Comparison of ENCODE assay signal across 1 cellular context in the genomic region with DNA sequence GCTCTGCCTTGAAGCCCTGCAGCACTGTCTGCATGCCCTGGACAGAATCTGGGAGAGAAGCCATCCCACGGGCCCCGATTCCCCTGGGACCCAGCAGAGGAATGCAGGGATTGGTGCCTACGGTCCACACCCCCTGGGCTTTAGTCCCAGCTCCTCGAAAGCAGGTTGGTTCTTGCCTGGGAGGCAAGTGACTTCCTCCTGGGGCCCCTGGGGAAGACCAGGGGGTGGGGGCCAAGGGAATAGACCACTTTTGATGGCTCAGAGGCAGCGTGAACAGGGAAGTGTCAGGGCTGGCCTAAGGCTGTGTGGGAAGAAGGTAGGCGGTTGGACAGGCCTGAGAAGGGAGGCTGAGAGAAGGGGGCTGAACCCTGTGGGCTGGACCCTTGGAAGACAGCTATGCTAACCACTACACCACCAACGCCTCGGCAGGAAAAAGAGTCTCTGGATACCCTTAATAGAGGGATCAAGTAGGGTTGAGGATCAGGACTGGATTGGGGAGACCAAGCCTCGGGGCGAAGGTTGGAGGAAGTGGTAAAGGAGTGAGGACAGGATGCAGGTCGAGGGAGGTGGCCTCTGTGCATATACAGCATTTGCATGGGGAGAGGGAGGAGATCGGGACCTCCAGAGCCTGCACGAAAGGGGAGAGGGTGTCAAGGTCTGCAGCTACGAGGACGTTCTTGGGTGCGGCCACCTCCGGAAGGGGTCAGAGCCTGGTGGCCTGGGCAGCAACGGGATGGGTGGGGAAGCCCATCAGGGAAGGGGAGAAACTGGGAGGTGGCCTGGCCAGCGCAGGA.
TF ChIP-seq lines count a peak whose summit lies in the region.

No MANE protein-coding gene starts in this region.

TF ChIP-seq in A549, 52 proteins besides CTCF, POLR2A, EP300 and RAD21 (continued from another document):
- no peak for TF ChIP-seq RCOR1 (IDR thresholded peaks at IDR 0.05; ENCODE audit: low read depth, low read length)
- no peak for TF ChIP-seq FOSB (CRISPR knock-in tag; IDR thresholded peaks at IDR 0.05)
- TF ChIP-seq, protein P1, sequence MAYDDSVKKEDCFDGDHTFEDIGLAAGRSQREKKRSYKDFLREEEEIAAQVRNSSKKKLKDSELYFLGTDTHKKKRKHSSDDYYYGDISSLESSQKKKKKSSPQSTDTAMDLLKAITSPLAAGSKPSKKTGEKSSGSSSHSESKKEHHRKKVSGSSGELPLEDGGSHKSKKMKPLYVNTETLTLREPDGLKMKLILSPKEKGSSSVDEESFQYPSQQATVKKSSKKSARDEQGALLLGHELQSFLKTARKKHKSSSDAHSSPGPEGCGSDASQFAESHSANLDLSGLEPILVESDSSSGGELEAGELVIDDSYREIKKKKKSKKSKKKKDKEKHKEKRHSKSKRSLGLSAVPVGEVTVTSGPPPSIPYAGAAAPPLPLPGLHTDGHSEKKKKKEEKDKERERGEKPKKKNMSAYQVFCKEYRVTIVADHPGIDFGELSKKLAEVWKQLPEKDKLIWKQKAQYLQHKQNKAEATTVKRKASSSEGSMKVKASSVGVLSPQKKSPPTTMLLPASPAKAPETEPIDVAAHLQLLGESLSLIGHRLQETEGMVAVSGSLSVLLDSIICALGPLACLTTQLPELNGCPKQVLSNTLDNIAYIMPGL (CRISPR knock-in tag; IDR thresholded peaks at IDR 0.05; ENCODE audit: borderline replicate concordance) = no peak
- no peak for TF ChIP-seq HDAC2 (IDR thresholded peaks at IDR 0.05)
- TF ChIP-seq CHD2 (IDR thresholded peaks at IDR 0.05; ENCODE audit: low read length, partially characterized antibody) = no peak
- TF ChIP-seq HOXB5 (CRISPR knock-in tag; IDR thresholded peaks at IDR 0.05) = no peak
- TF ChIP-seq NFE2L2 (conservative IDR thresholded peaks at IDR 0.05; ENCODE audit: low read length) = no peak
- no peak for TF ChIP-seq CBX2 (IDR thresholded peaks at IDR 0.05; ENCODE audit: borderline replicate concordance, low read depth)
